10 cellular contexts compared by ENCODE assay signal in the genomic region with DNA sequence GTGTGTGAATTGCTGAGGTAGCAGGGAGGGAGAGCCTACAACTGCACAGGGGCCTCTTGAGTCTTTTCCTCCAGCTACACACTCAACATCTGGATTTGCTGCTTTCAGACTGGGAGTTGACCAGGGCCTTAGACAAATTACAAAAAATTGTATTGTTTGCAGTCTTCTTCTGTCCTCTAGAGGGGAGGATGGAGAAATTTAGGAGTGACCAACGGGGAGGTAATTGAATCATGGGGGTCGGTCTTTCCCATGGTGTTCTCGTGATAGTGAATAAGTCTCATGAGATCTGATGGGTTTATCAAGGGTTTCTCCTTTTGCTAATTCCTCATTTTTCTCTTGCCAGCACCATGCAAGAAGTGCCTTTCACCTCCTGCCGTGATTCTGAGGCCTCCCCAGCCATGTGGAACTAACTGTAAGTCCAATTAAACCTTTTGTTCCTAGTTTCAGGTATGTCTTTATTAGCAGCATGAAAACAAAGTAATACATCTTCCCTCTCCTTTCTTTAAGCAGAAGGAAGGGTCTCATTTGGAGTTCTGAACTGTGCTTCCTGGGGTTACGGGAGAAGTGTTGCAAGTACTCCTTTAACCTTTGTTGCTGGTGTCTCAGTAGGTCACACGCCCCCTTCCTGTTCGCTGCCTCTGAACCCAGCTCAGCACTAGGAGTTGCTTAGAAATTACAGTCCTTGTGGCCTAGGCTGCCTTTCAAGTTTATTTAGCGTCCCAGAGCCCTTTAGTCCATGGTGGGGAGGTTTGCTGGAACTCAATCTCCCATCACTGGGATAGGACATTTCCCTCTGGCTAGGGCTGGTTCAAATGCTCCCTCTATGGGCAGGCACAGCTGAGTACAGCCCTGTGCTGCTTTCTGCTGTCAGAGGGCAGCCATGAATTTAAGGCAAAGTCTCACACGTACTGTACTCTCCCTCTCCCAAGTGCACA. TPM values are rescaled to one million over a fixed set of nuclear protein-coding genes. Genes with fewer than 3 reads are reported as not detected.
DNase-seq lines count a peak whose midpoint lies in the region; ATAC-seq and TF ChIP-seq lines count a peak whose summit lies in the region.
"Had no signal": no experiment of that assay in that cellular context is flagged by ENCODE, and none has a peak within 500 bp of the region (broad histone marks: within the 10 kb centered on the region; RNA-seq: fewer than 3 reads in every experiment).

No MANE protein-coding gene starts in this region.

- TF ChIP-seq CTCF in Calu3 (IDR thresholded peaks at IDR 0.05; ENCODE audit: unreplicated experiment) = peak; percentile 10

- H3K27me3 Mint-ChIP-seq in Calu3 (ENCODE audit: unreplicated experiment) (no peaks in the 10 kb centered on the region), T-helper 17 cell (peaks cover 63% of the 10 kb centered on the region)

- intact Hi-C loops in Calu3 (cut with micrococcal nuclease; ENCODE audit: unreplicated experiment) = no loop called here

- no peak overlapping the region for H3K4me3 Mint-ChIP-seq in Calu3 (ENCODE audit: low read depth, unreplicated experiment)
- H3K4me3 Mint-ChIP-seq in T-helper 17 cell = no peak overlapping the region

- H3K36me3 Mint-ChIP-seq in Calu3 (ENCODE audit: insufficient read depth, unreplicated experiment) (no peaks in the 10 kb centered on the region), T-helper 17 cell (ENCODE audit: low read depth) (peaks cover 7% of the 10 kb centered on the region)

- H3K27ac Mint-ChIP-seq in Calu3 (ENCODE audit: unreplicated experiment) (no peak overlapping the region), T-helper 17 cell (peak overlapping the region; percentile 14)

- ATAC-seq in GM21390 (IDR thresholded peaks at IDR 0.05; ENCODE audit: unreplicated experiment) = peak; percentile 51
- ATAC-seq in T-helper 17 cell = peak; percentile 60
- no peak for ATAC-seq in GM18909 (IDR thresholded peaks at IDR 0.05; ENCODE audit: poor library complexity, unreplicated experiment)
- no peak for ATAC-seq in HG03108 (IDR thresholded peaks at IDR 0.05; ENCODE audit: unreplicated experiment)

- no peaks in the 10 kb centered on the region for H3K9me3 ChIP-seq in T-helper 17 cell (ENCODE audit: control insufficient read depth, low read length, poor library complexity, severe bottlenecking)
- H3K9me3 ChIP-seq: upper lobe of left lung had no signal

- CTCF ChIA-PET in Calu3 (lab: Charles Lee) = no interaction called here

- no TSS peak for BruUV-seq in Calu3 (replicated peaks; lab: Mats Ljungman, UMichigan)

- H3K4me1 Mint-ChIP-seq in Calu3 (ENCODE audit: low read depth, unreplicated experiment) (peaks cover 37% of the 10 kb centered on the region), T-helper 17 cell (peaks cover 9% of the 10 kb centered on the region)

- DNase-seq in Calu3 (no peak), T-helper 17 cell (no peak), lung microvascular endothelial cell (ENCODE audit: low read depth in 2 of 2) (peak; percentile 3 to 10), HK-2 (ENCODE audit: unreplicated experiment) (no peak), NCI-H1417 treated with DMSO at 0.1 percent for 48 hours (lab: John Stamatoyannopoulos, UW) (no peak)
- DNase-seq: upper lobe of left lung had no signal

- H3K9me3 Mint-ChIP-seq in Calu3 (ENCODE audit: low read depth, unreplicated experiment) = no peaks in the 10 kb centered on the region

RNA-seq across cellular contexts. Expression of a gene that starts 4.4 kb away (rescaled TPM):
- total RNA-seq in Calu3 (2022) (not detected in 2 replicates), T-helper 17 cell (not detected), lung microvascular endothelial cell (not detected in 2 replicates)
- total RNA-seq: skeletal muscle tissue, upper lobe of left lung had no signal

RNA-seq across cellular contexts. Expression of a gene that starts 26.9 kb away (rescaled TPM):
- total RNA-seq in Calu3 (2022) (not detected in 2 replicates), T-helper 17 cell (not detected), lung microvascular endothelial cell (not detected in 2 replicates)
- total RNA-seq: skeletal muscle tissue had no signal

RNA-seq across cellular contexts. Expression of a gene that starts 28.2 kb away (rescaled TPM):
- total RNA-seq in Calu3 (2022) (not detected in 2 replicates), T-helper 17 cell (not detected), lung microvascular endothelial cell (not detected in 2 replicates)
- total RNA-seq: skeletal muscle tissue, upper lobe of left lung had no signal

RNA-seq across cellular contexts. Expression of a gene that starts 45.5 kb away (rescaled TPM):
- total RNA-seq in Calu3 (2022) (not detected in 2 replicates), T-helper 17 cell (not detected), lung microvascular endothelial cell (not detected in 2 replicates)
- total RNA-seq: upper lobe of left lung had no signal

Comparison
In these comparisons a context has a peak if more than half of its experiments do, and no peak if none do; other contexts are left out.
1. DNase-seq: peak in lung microvascular endothelial cell (2 of 2); none in Calu3 (single experiment), T-helper 17 cell (0 of 3), HK-2 (single experiment) and NCI-H1417 treated with DMSO at 0.1 percent for 48 hours (single experiment).
2. ATAC-seq: peak in GM21390 (single experiment) and T-helper 17 cell (single experiment); none in GM18909 (single experiment) and HG03108 (single experiment).